Comparison of ENCODE assay signal across 12 cellular contexts in the genomic region with DNA sequence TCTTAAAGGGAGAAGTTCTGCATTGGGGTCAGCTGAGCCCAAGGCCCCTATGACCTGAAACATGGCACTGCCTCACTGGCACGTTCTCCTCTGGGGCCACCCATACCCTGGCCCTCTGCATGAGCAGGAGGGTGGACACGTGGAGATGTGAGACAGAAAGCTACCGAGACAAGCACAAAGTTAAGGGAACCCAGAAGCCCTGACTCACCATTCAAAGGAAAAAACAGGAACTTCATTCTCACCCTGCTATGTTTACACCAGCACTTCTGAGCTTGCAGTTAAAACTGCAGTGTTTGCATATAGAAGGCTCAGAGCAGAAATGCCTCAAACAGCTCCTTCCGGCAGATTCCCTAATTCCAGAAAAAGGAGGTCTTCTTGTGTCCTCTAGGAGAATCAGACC. TPM values are rescaled to one million over a fixed set of nuclear protein-coding genes. Genes with fewer than 3 reads are reported as not detected.
DNase-seq lines count a peak whose midpoint lies in the region; ATAC-seq, FAIRE-seq and TF ChIP-seq lines count a peak whose summit lies in the region.
"Had no signal": no experiment of that assay in that cellular context is flagged by ENCODE, and none has a peak within 500 bp of the region (broad histone marks: within the 10 kb centered on the region; RNA-seq: fewer than 3 reads in every experiment).

No MANE protein-coding gene starts in this region.

- H3K4me1 Mint-ChIP-seq in activated CD8-positive, alpha-beta T cell treated with anti-CD3 and anti-CD28 coated beads, Interleukin-2, amount 10 ng/mL, durations not matched to agents 7 days and 5 days (ENCODE audit: low read depth): peaks cover 21% of the 10 kb centered on the region
- H3K4me1 Mint-ChIP-seq: endodermal cell had no signal

- intact Hi-C loops in right lobe of liver (cut with DNase I): no loop called here
- intact Hi-C loops in HepG2 (cut with micrococcal nuclease; ENCODE audit: unreplicated experiment): no loop called here
- intact Hi-C loops in upper lobe of right lung (cut with DNase I): no loop called here

- no peak for FAIRE-seq in HepG2 (lab: Jason Lieb, UNC)
- FAIRE-seq: TTC549 had no signal

- DNase-seq in right lobe of liver: peak in 1 of 3 donors; percentile 48
- no peak for DNase-seq in HepG2 (ENCODE audit: low spot score)
- DNase-seq in activated CD8-positive, alpha-beta T cell treated with anti-CD3 and anti-CD28 coated beads, Interleukin-2, amount 10 ng/mL, durations not matched to agents 7 days and 5 days: no peak
- no peak for DNase-seq in lung (ENCODE audit: low spot score)
- DNase-seq in upper lobe of right lung: no peak
- DNase-seq in GM03348 (ENCODE audit: low spot score): no peak
- no peak for DNase-seq in NK-92 (lab: John Stamatoyannopoulos, UW; ENCODE audit: unreplicated experiment)
- DNase-seq in HUDEP-2 (lab: John Stamatoyannopoulos, UW; ENCODE audit: unreplicated experiment in 76 of 76): no peak
- DNase-seq: activated naive CD8-positive, alpha-beta T cell treated with anti-CD3 and anti-CD28 coated beads, Interleukin-2, amount 10 ng/mL, durations not matched to agents 7 days and 5 days; endodermal cell; NCI-H524 had no signal

- H3K36me3 Mint-ChIP-seq in activated CD8-positive, alpha-beta T cell treated with anti-CD3 and anti-CD28 coated beads, Interleukin-2, amount 10 ng/mL, durations not matched to agents 7 days and 5 days (ENCODE audit: low read depth): peaks cover 30% of the 10 kb centered on the region

- WGBS in right lobe of liver (ENCODE audit: insufficient coverage, low coverage, low lambda C conversion rate, missing lambda C conversion rate): 86% methylated on average over 1 of the region's 4 CpGs
- WGBS in HepG2 (ENCODE audit: low lambda C conversion rate): 83% methylated on average over 4 of the region's 4 CpGs
- WGBS in lung, 2 donors: 27 to 51% methylated on average over 4 of the region's 4 CpGs

- BruUV-seq in HepG2 (replicated peaks; lab: Mats Ljungman, UMichigan): no TSS peak

- TF ChIP-seq CTCF in right lobe of liver (IDR thresholded peaks at IDR 0.05) (no peak), HepG2 (CRISPR knock-in tag; IDR thresholded peaks at IDR 0.05) (no peak), lung (IDR thresholded peaks at IDR 0.05; ENCODE audit: control extremely low read depth, extremely low read depth) (no peak), upper lobe of right lung (IDR thresholded peaks at IDR 0.05) (no peak)

- H3K9me3 ChIP-seq in right lobe of liver: no peaks in the 10 kb centered on the region
- H3K9me3 ChIP-seq in HepG2 (ENCODE audit: low read length): no peaks in the 10 kb centered on the region
- no peaks in the 10 kb centered on the region for H3K9me3 ChIP-seq in lung (ENCODE audit: control insufficient read depth in 2 of 2, insufficient read depth in 1 of 2, low read length in 1 of 2)
- no peaks in the 10 kb centered on the region for H3K9me3 ChIP-seq in upper lobe of right lung

- no peak for TF ChIP-seq RAD21 in HepG2 (CRISPR knock-in tag; IDR thresholded peaks at IDR 0.05)

- H3K4me2 ChIP-seq in HepG2 (ENCODE audit: low read depth, low read length): no peak overlapping the region

- H3K27me3 ChIP-seq in right lobe of liver: no peaks in the 10 kb centered on the region
- H3K27me3 ChIP-seq in HepG2 (ENCODE audit: control insufficient read depth in 1 of 2, insufficient read depth in 2 of 2, low read length in 2 of 2): no peaks in the 10 kb centered on the region
- H3K27me3 ChIP-seq in lung (ENCODE audit: control insufficient read depth, insufficient read depth): no peaks in the 10 kb centered on the region
- no peaks in the 10 kb centered on the region for H3K27me3 ChIP-seq in upper lobe of right lung

- POLR2A ChIA-PET in HepG2 (lab: Yijun Ruan, JAX): no interaction called here
- POLR2A ChIA-PET in activated CD8-positive, alpha-beta T cell treated with anti-CD3 and anti-CD28 coated beads, Interleukin-2, amount 10 ng/mL, durations not matched to agents 7 days and 5 days (lab: Charles Lee): interaction anchor here (1.2 kb wide), 1 partner anchor 41 kb away, joined by 3 read pairs; no protein-coding TSS in a partner anchor

- H4K20me1 ChIP-seq in HepG2 (ENCODE audit: insufficient read depth, low read length): no peaks in the 10 kb centered on the region

- H3K36me3 ChIP-seq in right lobe of liver (peaks cover 0 to 12% (median 7%) of the 10 kb centered on the region in 4 donors), HepG2 (replicated peaks in 1 of 2; ENCODE audit: control insufficient read depth in 1 of 2, insufficient read depth in 2 of 2, low read length in 2 of 2) (peaks cover 5 to 16% of the 10 kb centered on the region in 2 experiments; a peak in 4 of 5 replicates), lung (ENCODE audit: control insufficient read depth in 2 of 2, insufficient read depth in 2 of 2, low read length in 2 of 2) (peaks cover 15 to 24% of the 10 kb centered on the region in 2 donors), upper lobe of right lung (peaks cover 67% of the 10 kb centered on the region)

- no peak for TF ChIP-seq POLR2A in right lobe of liver (IDR thresholded peaks at IDR 0.05)
- no peak for TF ChIP-seq POLR2A in HepG2 (IDR thresholded peaks at IDR 0.05; ENCODE audit: insufficient read depth in 1 of 2, low read depth in 2 of 2, low read length in 2 of 2)

- no peak overlapping the region for H3K4me3 Mint-ChIP-seq in activated CD8-positive, alpha-beta T cell treated with anti-CD3 and anti-CD28 coated beads, Interleukin-2, amount 10 ng/mL, durations not matched to agents 7 days and 5 days
- H3K4me3 Mint-ChIP-seq: activated naive CD8-positive, alpha-beta T cell treated with anti-CD3 and anti-CD28 coated beads, Interleukin-2, amount 10 ng/mL, durations not matched to agents 7 days and 5 days; endodermal cell had no signal

- H3K9ac ChIP-seq in HepG2 (ENCODE audit: insufficient read depth, low read depth, low read length): no peak overlapping the region

- H3K27ac Mint-ChIP-seq in activated CD8-positive, alpha-beta T cell treated with anti-CD3 and anti-CD28 coated beads, Interleukin-2, amount 10 ng/mL, durations not matched to agents 7 days and 5 days: peak overlapping the region; percentile 6
- H3K27ac Mint-ChIP-seq: activated naive CD8-positive, alpha-beta T cell treated with anti-CD3 and anti-CD28 coated beads, Interleukin-2, amount 10 ng/mL, durations not matched to agents 7 days and 5 days; endodermal cell had no signal

- ATAC-seq in right lobe of liver: peak; percentile 40 to 60 (median 52)
- no peak for ATAC-seq in HepG2
- ATAC-seq in activated CD8-positive, alpha-beta T cell treated with anti-CD3 and anti-CD28 coated beads, Interleukin-2, amount 10 ng/mL, durations not matched to agents 7 days and 5 days: no peak
- peak; percentile 37 for ATAC-seq in lung (ENCODE audit: insufficient read depth, low FRiP score)
- ATAC-seq in upper lobe of right lung: peak; percentile 86

- no peaks in the 10 kb centered on the region for H3K79me2 ChIP-seq in HepG2 (ENCODE audit: insufficient read depth, low read length)

- no peak overlapping the region for H3K4me3 ChIP-seq in right lobe of liver
- H3K4me3 ChIP-seq in HepG2 (replicated peaks in 1 of 3; ENCODE audit: insufficient read depth in 1 of 3, low read depth in 2 of 3, low read length in 3 of 3): no peak overlapping the region
- no peak overlapping the region for H3K4me3 ChIP-seq in lung
- no peak overlapping the region for H3K4me3 ChIP-seq in upper lobe of right lung

- CTCF ChIA-PET in HepG2 (lab: Yijun Ruan, JAX; ENCODE audit: low intra/inter-chr PET ratio, low total read pairs): no interaction called here
- CTCF ChIA-PET in activated CD8-positive, alpha-beta T cell treated with anti-CD3 and anti-CD28 coated beads, Interleukin-2, amount 10 ng/mL, durations not matched to agents 7 days and 5 days (lab: Charles Lee): interaction anchor here (0.9 to 15.1 kb wide), 2 partner anchors 19 to 77 kb away, joined by 3 to 187 read pairs; a partner anchor contains a TSS

- no peak overlapping the region for H2AFZ ChIP-seq in HepG2 (ENCODE audit: low read length)

- H3K4me1 ChIP-seq in right lobe of liver: peaks cover 0 to 24% (median 12%) of the 10 kb centered on the region in 4 donors
- H3K4me1 ChIP-seq in HepG2 (ENCODE audit: insufficient read depth, low read length): peaks cover 24% of the 10 kb centered on the region
- no peaks in the 10 kb centered on the region for H3K4me1 ChIP-seq in lung (ENCODE audit: control insufficient read depth in 2 of 2, insufficient read depth in 2 of 2, low read length in 2 of 2)
- H3K4me1 ChIP-seq in upper lobe of right lung: peaks cover 14% of the 10 kb centered on the region

- in situ Hi-C loops in HepG2 (cut with HindIII; ENCODE audit: extremely low pct_ligation_motif_present, low pct_unique_long_range_greater_than_20kb): no loop called here

- no peak for TF ChIP-seq EP300 in HepG2 (IDR thresholded peaks at IDR 0.05; ENCODE audit: low read depth in 2 of 2, low read length in 2 of 2)
- TF ChIP-seq EP300 in HepG2 (CRISPR knock-in tag; IDR thresholded peaks at IDR 0.05; ENCODE audit: borderline replicate concordance): no peak

- H3K27me3 Mint-ChIP-seq in activated CD8-positive, alpha-beta T cell treated with anti-CD3 and anti-CD28 coated beads, Interleukin-2, amount 10 ng/mL, durations not matched to agents 7 days and 5 days (ENCODE audit: low read depth): no peaks in the 10 kb centered on the region
- H3K27me3 Mint-ChIP-seq: activated naive CD8-positive, alpha-beta T cell treated with anti-CD3 and anti-CD28 coated beads, Interleukin-2, amount 10 ng/mL, durations not matched to agents 7 days and 5 days had no signal

- H3K9me3 Mint-ChIP-seq in activated CD8-positive, alpha-beta T cell treated with anti-CD3 and anti-CD28 coated beads, Interleukin-2, amount 10 ng/mL, durations not matched to agents 7 days and 5 days (ENCODE audit: insufficient read depth): no peaks in the 10 kb centered on the region
- H3K9me3 Mint-ChIP-seq: activated naive CD8-positive, alpha-beta T cell treated with anti-CD3 and anti-CD28 coated beads, Interleukin-2, amount 10 ng/mL, durations not matched to agents 7 days and 5 days; endodermal cell had no signal

- H3K27ac ChIP-seq in right lobe of liver: peak overlapping the region in 1 of 3 donors; percentile 19
- H3K27ac ChIP-seq in HepG2 (ENCODE audit: extremely low read length, insufficient read depth, low read length): no peak overlapping the region
- no peak overlapping the region for H3K27ac ChIP-seq in lung (ENCODE audit: low read depth in 1 of 2, low read length in 1 of 2)
- no peak overlapping the region for H3K27ac ChIP-seq in upper lobe of right lung

RNA-seq across cellular contexts. Expression of a gene that starts 41.7 kb away (rescaled TPM):
- total RNA-seq in right lobe of liver: 10 to 100 TPM; 24.4 to 30.8 (median 26.3) TPM
- total RNA-seq in HepG2 (2016; rRNA removed; fragmentation: Illumina TruSeq; extraction: Trizol): 10.5 and 12.5 TPM in 2 replicates
- total RNA-seq in HepG2 (2016; cell fraction: cytosol; rRNA removed; fragmentation: Illumina TruSeq; extraction: Trizol; ENCODE audit: low read depth): 0.91 and 1.1 TPM in 2 replicates
- total RNA-seq in HepG2 (2016; cell fraction: insoluble cytoplasmic fraction; rRNA removed; fragmentation: Illumina TruSeq; extraction: Trizol): 11.0 and 11.5 TPM in 2 replicates
- 3.4 and 4.2 TPM in 2 replicates for total RNA-seq in HepG2 (2016; cell fraction: membrane; rRNA removed; fragmentation: Illumina TruSeq; extraction: Trizol)
- total RNA-seq in HepG2 (2016; cell fraction: nucleus; rRNA removed; fragmentation: Illumina TruSeq; extraction: Trizol): 14.7 and 16.1 TPM in 2 replicates
- 7.1 and 8.6 TPM in 2 replicates for polyA plus RNA-seq in HepG2 (2011; rRNA removed)
- polyA plus RNA-seq in HepG2 (2011; cell fraction: cytosol; rRNA removed): 3.2 and 3.4 TPM in 2 replicates
- polyA plus RNA-seq in HepG2 (2011; cell fraction: nucleus; rRNA removed): 21.3 and 27.5 TPM in 2 replicates
- 7.6 and 8.6 TPM in 2 replicates for polyA plus RNA-seq in HepG2 (2012)
- 0.69 and 0.88 TPM in 2 replicates for polyA plus RNA-seq in HepG2 (2016; cell fraction: cytosol; fragmentation: Illumina TruSeq; extraction: Trizol; ENCODE audit: low read depth)
- 7.0 and 7.3 TPM in 2 replicates for polyA plus RNA-seq in HepG2 (2016; cell fraction: insoluble cytoplasmic fraction; fragmentation: Illumina TruSeq; extraction: Trizol; ENCODE audit: low read depth)
- polyA plus RNA-seq in HepG2 (2016; cell fraction: membrane; fragmentation: Illumina TruSeq; extraction: Trizol; ENCODE audit: low read depth): 1.3 and 1.4 TPM in 2 replicates
- 15.7 and 16.4 TPM in 2 replicates for polyA plus RNA-seq in HepG2 (2016; cell fraction: nucleus; fragmentation: Illumina TruSeq; extraction: Trizol; ENCODE audit: insufficient read depth, low read depth)
- 11.8 and 13.6 TPM in 2 replicates for polyA minus RNA-seq in HepG2 (2011; rRNA and poly(A)+ RNA removed; ENCODE audit: low replicate concordance)
- 3.6 and 5.0 TPM in 2 replicates for polyA minus RNA-seq in HepG2 (2011; cell fraction: cytosol; rRNA and poly(A)+ RNA removed)
- 22.7 and 28.0 TPM in 2 replicates for polyA minus RNA-seq in HepG2 (2011; cell fraction: nucleus; rRNA and poly(A)+ RNA removed)
- 10 to 100 TPM; 22.9 to 23.3 TPM for total RNA-seq in activated CD8-positive, alpha-beta T cell treated with anti-CD3 and anti-CD28 coated beads, Interleukin-2, amount 10 ng/mL, durations not matched to agents 7 days and 5 days
- 10 to 100 TPM; 24.1 to 43.3 TPM for total RNA-seq in lung
- 1 to 10 TPM; 5.1 to 8.2 TPM for polyA plus RNA-seq in lung
- 40.2 TPM for total RNA-seq in upper lobe of right lung

RNA-seq across cellular contexts. Expression of a gene that starts 47.9 kb away (rescaled TPM):
- total RNA-seq in right lobe of liver: not detected
- total RNA-seq in HepG2 (2016; rRNA removed; fragmentation: Illumina TruSeq; extraction: Trizol): not detected in 2 replicates
- total RNA-seq in HepG2 (2016; cell fraction: cytosol; rRNA removed; fragmentation: Illumina TruSeq; extraction: Trizol; ENCODE audit: low read depth): not detected in 2 replicates
- total RNA-seq in HepG2 (2016; cell fraction: insoluble cytoplasmic fraction; rRNA removed; fragmentation: Illumina TruSeq; extraction: Trizol): not detected in 2 replicates
- total RNA-seq in HepG2 (2016; cell fraction: membrane; rRNA removed; fragmentation: Illumina TruSeq; extraction: Trizol): not detected in 2 replicates
- total RNA-seq in HepG2 (2016; cell fraction: nucleus; rRNA removed; fragmentation: Illumina TruSeq; extraction: Trizol): not detected in 2 replicates
- polyA plus RNA-seq in HepG2 (2011; rRNA removed): not detected in 2 replicates
- not detected in 2 replicates for polyA plus RNA-seq in HepG2 (2011; cell fraction: cytosol; rRNA removed)
- polyA plus RNA-seq in HepG2 (2011; cell fraction: nucleus; rRNA removed): 0.09 TPM in 1 of 2 replicates, not detected in the other
- 0.04 TPM in 1 of 2 replicates, not detected in the other for polyA plus RNA-seq in HepG2 (2012)
- polyA plus RNA-seq in HepG2 (2016; cell fraction: cytosol; fragmentation: Illumina TruSeq; extraction: Trizol; ENCODE audit: low read depth): not detected in 2 replicates
- polyA plus RNA-seq in HepG2 (2016; cell fraction: insoluble cytoplasmic fraction; fragmentation: Illumina TruSeq; extraction: Trizol; ENCODE audit: low read depth): not detected in 2 replicates
- not detected in 2 replicates for polyA plus RNA-seq in HepG2 (2016; cell fraction: membrane; fragmentation: Illumina TruSeq; extraction: Trizol; ENCODE audit: low read depth)
- not detected in 2 replicates for polyA plus RNA-seq in HepG2 (2016; cell fraction: nucleus; fragmentation: Illumina TruSeq; extraction: Trizol; ENCODE audit: insufficient read depth, low read depth)
- not detected in 2 replicates for polyA minus RNA-seq in HepG2 (2011; rRNA and poly(A)+ RNA removed; ENCODE audit: low replicate concordance)
- not detected in 2 replicates for polyA minus RNA-seq in HepG2 (2011; cell fraction: cytosol; rRNA and poly(A)+ RNA removed)
- polyA minus RNA-seq in HepG2 (2011; cell fraction: nucleus; rRNA and poly(A)+ RNA removed): 0.26 TPM in 1 of 2 replicates, not detected in the other
- total RNA-seq in activated CD8-positive, alpha-beta T cell treated with anti-CD3 and anti-CD28 coated beads, Interleukin-2, amount 10 ng/mL, durations not matched to agents 7 days and 5 days: not detected
- total RNA-seq in lung: not detected
- polyA plus RNA-seq in lung: not detected
- not detected for total RNA-seq in upper lobe of right lung
- total RNA-seq: activated naive CD8-positive, alpha-beta T cell treated with anti-CD3 and anti-CD28 coated beads, Interleukin-2, amount 10 ng/mL, durations not matched to agents 7 days and 5 days; endodermal cell had no signal

Comparison
In these comparisons a context has a peak if more than half of its experiments do, and no peak if none do; other contexts are left out.
1. ATAC-seq: peak in right lobe of liver (4 of 4), lung (single experiment) and upper lobe of right lung (single experiment); none in HepG2 (single experiment) and activated CD8-positive, alpha-beta T cell treated with anti-CD3 and anti-CD28 coated beads, Interleukin-2, amount 10 ng/mL, durations not matched to agents 7 days and 5 days (single experiment).